Comparison of ENCODE assay signal across 1 cellular context in the genomic region with DNA sequence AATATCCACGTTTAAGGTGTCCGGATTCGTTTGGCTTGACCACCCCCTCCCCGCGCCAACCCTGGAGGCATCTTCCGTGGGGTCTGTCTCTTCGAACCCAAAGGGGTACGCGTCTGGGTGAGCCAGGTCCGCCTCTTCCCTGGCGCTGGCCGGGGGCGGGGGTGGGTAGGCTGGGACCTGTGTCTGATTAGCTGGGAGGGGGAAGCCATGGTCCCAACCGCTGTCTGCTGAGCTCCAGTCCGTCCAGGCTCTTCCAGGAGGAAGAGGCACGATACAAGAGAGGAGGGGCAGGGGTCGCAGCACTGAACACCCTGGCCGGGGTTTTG.
TF ChIP-seq lines count a peak whose summit lies in the region.

TSS of gene LVRN (plus strand) at position 237 of the 326 bp plus-strand sequence. CDS start 143 bp downstream, outside the sequence.

TF ChIP-seq in SK-N-SH treated with all-trans-retinoic acid at 6 μM for 48 hours, 23 proteins besides CTCF, POLR2A, EP300 and RAD21 (continued from another document):
- no peak for TF ChIP-seq CSRNP3 (CRISPR knock-in tag; IDR thresholded peaks at IDR 0.05)
